In the genomic region with DNA sequence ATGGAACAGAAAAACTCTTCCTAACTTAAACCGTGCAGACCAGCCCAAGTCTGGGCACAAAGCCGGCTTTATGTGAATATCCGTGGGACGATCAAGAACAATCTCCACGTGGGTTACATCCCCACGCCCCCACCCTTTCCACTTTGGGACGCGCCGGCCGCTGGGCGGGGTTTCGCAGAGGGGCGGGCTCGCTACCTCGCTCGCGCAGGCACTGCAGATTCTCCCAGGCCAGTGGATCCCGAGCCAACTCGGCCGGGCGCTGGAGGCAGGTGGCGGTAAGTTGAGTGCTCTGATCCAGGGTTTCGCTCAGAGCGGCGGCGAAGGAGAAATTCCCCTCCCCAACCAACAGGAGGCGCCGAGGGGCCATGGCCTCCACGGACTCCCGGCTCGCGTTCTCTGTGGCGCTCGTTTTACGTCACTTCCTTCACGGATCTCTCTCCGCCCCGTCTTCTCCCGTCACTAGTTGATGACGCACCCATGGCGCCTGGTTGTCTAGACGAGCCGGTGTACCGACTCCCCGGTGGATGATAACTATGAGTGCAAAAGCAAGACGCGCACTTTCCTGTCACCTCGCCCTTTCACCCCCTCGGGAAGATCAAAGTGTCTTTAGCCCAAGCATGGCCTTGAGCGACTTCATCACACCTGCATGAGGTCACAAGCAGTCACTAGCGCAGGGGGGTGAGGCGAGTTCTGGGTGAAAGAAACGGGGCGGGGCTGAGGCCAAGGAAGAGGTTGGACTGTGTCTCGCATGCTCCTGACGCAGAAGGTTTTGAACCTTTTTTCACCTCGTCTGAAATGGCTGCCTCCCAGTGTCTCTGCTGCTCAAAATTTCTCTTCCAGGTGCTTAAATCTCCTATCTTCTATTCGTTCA, we compare ENCODE assay signal across 1 cellular context.
TF ChIP-seq lines count a peak whose summit lies in the region.

A gene with protein sequence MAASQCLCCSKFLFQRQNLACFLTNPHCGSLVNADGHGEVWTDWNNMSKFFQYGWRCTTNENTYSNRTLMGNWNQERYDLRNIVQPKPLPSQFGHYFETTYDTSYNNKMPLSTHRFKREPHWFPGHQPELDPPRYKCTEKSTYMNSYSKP (plus strand): TSS at position 776 of the 871 bp plus-strand sequence. CDS start 20 bp downstream, at position 796.
A gene with protein sequence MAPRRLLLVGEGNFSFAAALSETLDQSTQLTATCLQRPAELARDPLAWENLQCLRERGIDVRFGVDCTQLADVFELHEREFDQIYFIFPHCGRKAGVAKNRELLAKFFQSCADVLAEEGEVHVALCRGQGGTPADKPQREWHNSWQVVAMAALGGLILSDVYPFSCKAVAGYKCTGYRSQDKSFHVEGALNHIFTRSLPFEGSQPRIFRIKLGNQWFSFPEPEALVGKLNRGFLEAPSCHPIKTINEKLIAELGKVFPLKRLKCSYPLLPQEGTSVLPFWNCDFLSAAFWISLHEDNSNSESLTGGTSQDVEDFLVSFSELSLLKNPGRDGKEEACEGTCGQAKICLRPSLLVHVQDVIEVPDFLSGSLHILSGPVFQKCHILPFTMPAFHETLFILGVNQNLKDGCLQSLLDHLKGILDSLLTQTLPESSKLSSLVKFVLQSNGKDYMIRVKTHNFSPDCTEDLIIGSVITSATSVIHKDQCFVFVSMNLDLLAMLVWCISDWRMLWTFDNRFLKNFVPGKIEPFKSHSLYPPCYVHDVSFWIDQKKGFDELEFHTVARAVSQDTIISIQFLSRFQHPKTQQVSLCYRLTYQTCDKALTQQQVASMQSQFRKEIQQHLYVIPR (minus strand): TSS at position 400 of the 871 bp plus-strand sequence. CDS start 33 bp downstream, at position 367.

TF ChIP-seq in HepG2, 621 proteins besides CTCF, POLR2A, EP300 and RAD21 (continued from another document and continues in another):
- TF ChIP-seq, protein P1, sequence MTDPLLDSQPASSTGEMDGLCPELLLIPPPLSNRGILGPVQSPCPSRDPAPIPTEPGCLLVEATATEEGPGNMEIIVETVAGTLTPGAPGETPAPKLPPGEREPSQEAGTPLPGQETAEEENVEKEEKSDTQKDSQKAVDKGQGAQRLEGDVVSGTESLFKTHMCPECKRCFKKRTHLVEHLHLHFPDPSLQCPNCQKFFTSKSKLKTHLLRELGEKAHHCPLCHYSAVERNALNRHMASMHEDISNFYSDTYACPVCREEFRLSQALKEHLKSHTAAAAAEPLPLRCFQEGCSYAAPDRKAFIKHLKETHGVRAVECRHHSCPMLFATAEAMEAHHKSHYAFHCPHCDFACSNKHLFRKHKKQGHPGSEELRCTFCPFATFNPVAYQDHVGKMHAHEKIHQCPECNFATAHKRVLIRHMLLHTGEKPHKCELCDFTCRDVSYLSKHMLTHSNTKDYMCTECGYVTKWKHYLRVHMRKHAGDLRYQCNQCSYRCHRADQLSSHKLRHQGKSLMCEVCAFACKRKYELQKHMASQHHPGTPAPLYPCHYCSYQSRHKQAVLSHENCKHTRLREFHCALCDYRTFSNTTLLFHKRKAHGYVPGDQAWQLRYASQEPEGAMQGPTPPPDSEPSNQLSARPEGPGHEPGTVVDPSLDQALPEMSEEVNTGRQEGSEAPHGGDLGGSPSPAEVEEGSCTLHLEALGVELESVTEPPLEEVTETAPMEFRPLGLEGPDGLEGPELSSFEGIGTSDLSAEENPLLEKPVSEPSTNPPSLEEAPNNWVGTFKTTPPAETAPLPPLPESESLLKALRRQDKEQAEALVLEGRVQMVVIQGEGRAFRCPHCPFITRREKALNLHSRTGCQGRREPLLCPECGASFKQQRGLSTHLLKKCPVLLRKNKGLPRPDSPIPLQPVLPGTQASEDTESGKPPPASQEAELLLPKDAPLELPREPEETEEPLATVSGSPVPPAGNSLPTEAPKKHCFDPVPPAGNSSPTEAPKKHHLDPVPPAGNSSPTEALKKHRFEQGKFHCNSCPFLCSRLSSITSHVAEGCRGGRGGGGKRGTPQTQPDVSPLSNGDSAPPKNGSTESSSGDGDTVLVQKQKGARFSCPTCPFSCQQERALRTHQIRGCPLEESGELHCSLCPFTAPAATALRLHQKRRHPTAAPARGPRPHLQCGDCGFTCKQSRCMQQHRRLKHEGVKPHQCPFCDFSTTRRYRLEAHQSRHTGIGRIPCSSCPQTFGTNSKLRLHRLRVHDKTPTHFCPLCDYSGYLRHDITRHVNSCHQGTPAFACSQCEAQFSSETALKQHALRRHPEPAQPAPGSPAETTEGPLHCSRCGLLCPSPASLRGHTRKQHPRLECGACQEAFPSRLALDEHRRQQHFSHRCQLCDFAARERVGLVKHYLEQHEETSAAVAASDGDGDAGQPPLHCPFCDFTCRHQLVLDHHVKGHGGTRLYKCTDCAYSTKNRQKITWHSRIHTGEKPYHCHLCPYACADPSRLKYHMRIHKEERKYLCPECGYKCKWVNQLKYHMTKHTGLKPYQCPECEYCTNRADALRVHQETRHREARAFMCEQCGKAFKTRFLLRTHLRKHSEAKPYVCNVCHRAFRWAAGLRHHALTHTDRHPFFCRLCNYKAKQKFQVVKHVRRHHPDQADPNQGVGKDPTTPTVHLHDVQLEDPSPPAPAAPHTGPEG (CRISPR knock-in tag; IDR thresholded peaks at IDR 0.05) = peak; percentile 67; the same call in 1 of the 2 replicates
- no peak for TF ChIP-seq NFE2L1 (CRISPR knock-in tag; IDR thresholded peaks at IDR 0.05; ENCODE audit: borderline replicate concordance)
- TF ChIP-seq, protein P2, sequence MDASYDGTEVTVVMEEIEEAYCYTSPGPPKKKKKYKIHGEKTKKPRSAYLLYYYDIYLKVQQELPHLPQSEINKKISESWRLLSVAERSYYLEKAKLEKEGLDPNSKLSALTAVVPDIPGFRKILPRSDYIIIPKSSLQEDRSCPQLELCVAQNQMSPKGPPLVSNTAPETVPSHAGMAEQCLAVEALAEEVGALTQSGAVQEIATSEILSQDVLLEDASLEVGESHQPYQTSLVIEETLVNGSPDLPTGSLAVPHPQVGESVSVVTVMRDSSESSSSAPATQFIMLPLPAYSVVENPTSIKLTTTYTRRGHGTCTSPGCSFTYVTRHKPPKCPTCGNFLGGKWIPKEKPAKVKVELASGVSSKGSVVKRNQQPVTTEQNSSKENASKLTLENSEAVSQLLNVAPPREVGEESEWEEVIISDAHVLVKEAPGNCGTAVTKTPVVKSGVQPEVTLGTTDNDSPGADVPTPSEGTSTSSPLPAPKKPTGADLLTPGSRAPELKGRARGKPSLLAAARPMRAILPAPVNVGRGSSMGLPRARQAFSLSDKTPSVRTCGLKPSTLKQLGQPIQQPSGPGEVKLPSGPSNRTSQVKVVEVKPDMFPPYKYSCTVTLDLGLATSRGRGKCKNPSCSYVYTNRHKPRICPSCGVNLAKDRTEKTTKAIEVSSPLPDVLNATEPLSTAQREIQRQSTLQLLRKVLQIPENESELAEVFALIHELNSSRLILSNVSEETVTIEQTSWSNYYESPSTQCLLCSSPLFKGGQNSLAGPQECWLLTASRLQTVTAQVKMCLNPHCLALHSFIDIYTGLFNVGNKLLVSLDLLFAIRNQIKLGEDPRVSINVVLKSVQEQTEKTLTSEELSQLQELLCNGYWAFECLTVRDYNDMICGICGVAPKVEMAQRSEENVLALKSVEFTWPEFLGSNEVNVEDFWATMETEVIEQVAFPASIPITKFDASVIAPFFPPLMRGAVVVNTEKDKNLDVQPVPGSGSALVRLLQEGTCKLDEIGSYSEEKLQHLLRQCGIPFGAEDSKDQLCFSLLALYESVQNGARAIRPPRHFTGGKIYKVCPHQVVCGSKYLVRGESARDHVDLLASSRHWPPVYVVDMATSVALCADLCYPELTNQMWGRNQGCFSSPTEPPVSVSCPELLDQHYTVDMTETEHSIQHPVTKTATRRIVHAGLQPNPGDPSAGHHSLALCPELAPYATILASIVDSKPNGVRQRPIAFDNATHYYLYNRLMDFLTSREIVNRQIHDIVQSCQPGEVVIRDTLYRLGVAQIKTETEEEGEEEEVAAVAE (CRISPR knock-in tag; IDR thresholded peaks at IDR 0.05; ENCODE audit: borderline replicate concordance) = peak; percentile 77
- peak; percentile 99 for TF ChIP-seq KAT8 (CRISPR knock-in tag; IDR thresholded peaks at IDR 0.05)
- peak; percentile 77 for TF ChIP-seq ZFP90 (CRISPR knock-in tag; IDR thresholded peaks at IDR 0.05; ENCODE audit: borderline replicate concordance)
- peak; percentile 22; the same call in 1 of the 2 replicates for TF ChIP-seq ZNF441 (CRISPR knock-in tag; IDR thresholded peaks at IDR 0.05; ENCODE audit: borderline replicate concordance)
- peak; percentile 92 for TF ChIP-seq YEATS2 (CRISPR knock-in tag; IDR thresholded peaks at IDR 0.05; ENCODE audit: borderline replicate concordance)
- TF ChIP-seq HNF4G (IDR thresholded peaks at IDR 0.05; ENCODE audit: borderline replicate concordance, low read depth, low read length) = no peak
- TF ChIP-seq HNF4G (CRISPR knock-in tag; IDR thresholded peaks at IDR 0.05; ENCODE audit: borderline replicate concordance, low read depth) = peak; percentile 30; the same call in 1 of the 2 replicates
- TF ChIP-seq, protein P3, sequence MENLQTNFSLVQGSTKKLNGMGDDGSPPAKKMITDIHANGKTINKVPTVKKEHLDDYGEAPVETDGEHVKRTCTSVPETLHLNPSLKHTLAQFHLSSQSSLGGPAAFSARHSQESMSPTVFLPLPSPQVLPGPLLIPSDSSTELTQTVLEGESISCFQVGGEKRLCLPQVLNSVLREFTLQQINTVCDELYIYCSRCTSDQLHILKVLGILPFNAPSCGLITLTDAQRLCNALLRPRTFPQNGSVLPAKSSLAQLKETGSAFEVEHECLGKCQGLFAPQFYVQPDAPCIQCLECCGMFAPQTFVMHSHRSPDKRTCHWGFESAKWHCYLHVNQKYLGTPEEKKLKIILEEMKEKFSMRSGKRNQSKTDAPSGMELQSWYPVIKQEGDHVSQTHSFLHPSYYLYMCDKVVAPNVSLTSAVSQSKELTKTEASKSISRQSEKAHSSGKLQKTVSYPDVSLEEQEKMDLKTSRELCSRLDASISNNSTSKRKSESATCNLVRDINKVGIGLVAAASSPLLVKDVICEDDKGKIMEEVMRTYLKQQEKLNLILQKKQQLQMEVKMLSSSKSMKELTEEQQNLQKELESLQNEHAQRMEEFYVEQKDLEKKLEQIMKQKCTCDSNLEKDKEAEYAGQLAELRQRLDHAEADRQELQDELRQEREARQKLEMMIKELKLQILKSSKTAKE (CRISPR knock-in tag; IDR thresholded peaks at IDR 0.05; ENCODE audit: borderline replicate concordance) = peak; percentile 93
- TF ChIP-seq TP53 (CRISPR knock-in tag; conservative IDR thresholded peaks at IDR 0.05) = peak; percentile 90; the same call in 1 of the 2 replicates
- TF ChIP-seq ZNF605 (CRISPR knock-in tag; IDR thresholded peaks at IDR 0.05) = peak; percentile 97
- peak; percentile 75; the same call in 1 of the 2 replicates for TF ChIP-seq ZC3H13 (CRISPR knock-in tag; IDR thresholded peaks at IDR 0.05)
- no peak for TF ChIP-seq NFIB (CRISPR knock-in tag; IDR thresholded peaks at IDR 0.05; ENCODE audit: borderline replicate concordance)
- 0 out of 2 replicates have a peak, but pooled peaks have one; percentile 25 for TF ChIP-seq ZNF547 (CRISPR knock-in tag; IDR thresholded peaks at IDR 0.05)
- peak; percentile 94; the same call in 1 of the 2 replicates for TF ChIP-seq ZNF788 (CRISPR knock-in tag; IDR thresholded peaks at IDR 0.05; ENCODE audit: borderline replicate concordance)
- TF ChIP-seq, protein P4, sequence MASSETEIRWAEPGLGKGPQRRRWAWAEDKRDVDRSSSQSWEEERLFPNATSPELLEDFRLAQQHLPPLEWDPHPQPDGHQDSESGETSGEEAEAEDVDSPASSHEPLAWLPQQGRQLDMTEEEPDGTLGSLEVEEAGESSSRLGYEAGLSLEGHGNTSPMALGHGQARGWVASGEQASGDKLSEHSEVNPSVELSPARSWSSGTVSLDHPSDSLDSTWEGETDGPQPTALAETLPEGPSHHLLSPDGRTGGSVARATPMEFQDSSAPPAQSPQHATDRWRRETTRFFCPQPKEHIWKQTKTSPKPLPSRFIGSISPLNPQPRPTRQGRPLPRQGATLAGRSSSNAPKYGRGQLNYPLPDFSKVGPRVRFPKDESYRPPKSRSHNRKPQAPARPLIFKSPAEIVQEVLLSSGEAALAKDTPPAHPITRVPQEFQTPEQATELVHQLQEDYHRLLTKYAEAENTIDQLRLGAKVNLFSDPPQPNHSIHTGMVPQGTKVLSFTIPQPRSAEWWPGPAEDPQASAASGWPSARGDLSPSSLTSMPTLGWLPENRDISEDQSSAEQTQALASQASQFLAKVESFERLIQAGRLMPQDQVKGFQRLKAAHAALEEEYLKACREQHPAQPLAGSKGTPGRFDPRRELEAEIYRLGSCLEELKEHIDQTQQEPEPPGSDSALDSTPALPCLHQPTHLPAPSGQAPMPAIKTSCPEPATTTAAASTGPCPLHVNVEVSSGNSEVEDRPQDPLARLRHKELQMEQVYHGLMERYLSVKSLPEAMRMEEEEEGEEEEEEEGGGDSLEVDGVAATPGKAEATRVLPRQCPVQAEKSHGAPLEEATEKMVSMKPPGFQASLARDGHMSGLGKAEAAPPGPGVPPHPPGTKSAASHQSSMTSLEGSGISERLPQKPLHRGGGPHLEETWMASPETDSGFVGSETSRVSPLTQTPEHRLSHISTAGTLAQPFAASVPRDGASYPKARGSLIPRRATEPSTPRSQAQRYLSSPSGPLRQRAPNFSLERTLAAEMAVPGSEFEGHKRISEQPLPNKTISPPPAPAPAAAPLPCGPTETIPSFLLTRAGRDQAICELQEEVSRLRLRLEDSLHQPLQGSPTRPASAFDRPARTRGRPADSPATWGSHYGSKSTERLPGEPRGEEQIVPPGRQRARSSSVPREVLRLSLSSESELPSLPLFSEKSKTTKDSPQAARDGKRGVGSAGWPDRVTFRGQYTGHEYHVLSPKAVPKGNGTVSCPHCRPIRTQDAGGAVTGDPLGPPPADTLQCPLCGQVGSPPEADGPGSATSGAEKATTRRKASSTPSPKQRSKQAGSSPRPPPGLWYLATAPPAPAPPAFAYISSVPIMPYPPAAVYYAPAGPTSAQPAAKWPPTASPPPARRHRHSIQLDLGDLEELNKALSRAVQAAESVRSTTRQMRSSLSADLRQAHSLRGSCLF (CRISPR knock-in tag; IDR thresholded peaks at IDR 0.05; ENCODE audit: borderline replicate concordance) = no peak
- TF ChIP-seq ZNF20 (CRISPR knock-in tag; IDR thresholded peaks at IDR 0.05) = no peak
- TF ChIP-seq DR1 (CRISPR knock-in tag; IDR thresholded peaks at IDR 0.05) = peak; percentile 70
- TF ChIP-seq SCMH1 (CRISPR knock-in tag; IDR thresholded peaks at IDR 0.05; ENCODE audit: borderline replicate concordance) = no peak
- no peak for TF ChIP-seq ZNF24 (IDR thresholded peaks at IDR 0.05)
- TF ChIP-seq, protein P5, sequence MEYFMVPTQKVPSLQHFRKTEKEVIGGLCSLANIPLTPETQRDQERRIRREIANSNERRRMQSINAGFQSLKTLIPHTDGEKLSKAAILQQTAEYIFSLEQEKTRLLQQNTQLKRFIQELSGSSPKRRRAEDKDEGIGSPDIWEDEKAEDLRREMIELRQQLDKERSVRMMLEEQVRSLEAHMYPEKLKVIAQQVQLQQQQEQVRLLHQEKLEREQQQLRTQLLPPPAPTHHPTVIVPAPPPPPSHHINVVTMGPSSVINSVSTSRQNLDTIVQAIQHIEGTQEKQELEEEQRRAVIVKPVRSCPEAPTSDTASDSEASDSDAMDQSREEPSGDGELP (IDR thresholded peaks at IDR 0.05; ENCODE audit: borderline replicate concordance, low read depth) = no peak; the same call in 1 of the 2 replicates
- 0 out of 2 replicates have a peak, but pooled peaks have one; percentile 56 for TF ChIP-seq ZNF484 (CRISPR knock-in tag; IDR thresholded peaks at IDR 0.05; ENCODE audit: borderline replicate concordance, low read depth)
- TF ChIP-seq, protein P6, sequence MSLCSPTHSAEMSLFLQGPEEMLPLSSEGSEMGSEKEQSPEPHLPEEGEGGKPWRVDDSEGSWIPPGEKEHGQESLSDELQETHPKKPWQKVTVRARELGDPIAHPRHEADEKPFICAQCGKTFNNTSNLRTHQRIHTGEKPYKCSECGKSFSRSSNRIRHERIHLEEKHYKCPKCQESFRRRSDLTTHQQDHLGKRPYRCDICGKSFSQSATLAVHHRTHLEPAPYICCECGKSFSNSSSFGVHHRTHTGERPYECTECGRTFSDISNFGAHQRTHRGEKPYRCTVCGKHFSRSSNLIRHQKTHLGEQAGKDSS (CRISPR knock-in tag; IDR thresholded peaks at IDR 0.05; ENCODE audit: borderline replicate concordance, low read depth) = peak; percentile 55; the same call in 1 of the 2 replicates
